19 cellular contexts compared by ENCODE assay signal in genomic region chr11:101453682-101454081, GRCh38.
A peak's percentile ranks its signal among the peaks of the same experiment; 100 is the strongest.
DNase-seq lines count a peak whose midpoint lies in the region; ATAC-seq and TF ChIP-seq lines count a peak whose summit lies in the region.
"Had no signal": no experiment of that assay in that cellular context is flagged by ENCODE, and none has a peak within 500 bp of the region (broad histone marks: within the 10 kb centered on the region; RNA-seq: fewer than 3 reads in every experiment).

No MANE protein-coding gene starts in this region.

- no peaks in the 10 kb centered on the region for H3K36me3 Mint-ChIP-seq in HFFc6 (ENCODE audit: low read depth)

- H3K4me3 ChIP-seq in fibroblast of mammary gland (ENCODE audit: control insufficient read depth, low read depth, low read length) (no peak overlapping the region), esophagus squamous epithelium (no peak overlapping the region)
- H3K4me3 ChIP-seq: GM12878 had no signal

- no peaks in the 10 kb centered on the region for H3K4me1 ChIP-seq in esophagus squamous epithelium
- H3K4me1 ChIP-seq: Caco-2 had no signal

- intact Hi-C loops in esophagus squamous epithelium (cut with DNase I): loop anchor here (5.0 kb wide), 1 partner anchor 394 kb away; no protein-coding TSS in a partner anchor

- no peaks in the 10 kb centered on the region for H3K36me3 ChIP-seq in esophagus squamous epithelium

- no peak for TF ChIP-seq POLR2A in esophagus squamous epithelium (IDR thresholded peaks at IDR 0.05)

- no peak overlapping the region for H3K27ac ChIP-seq in esophagus squamous epithelium
- H3K27ac ChIP-seq: C4-2B had no signal

- peaks cover 6% of the 10 kb centered on the region; the same call in 1 of the 2 replicates for H3K4me1 Mint-ChIP-seq in HFFc6 (ENCODE audit: low read depth)

- ATAC-seq in HG03280 (IDR thresholded peaks at IDR 0.05; ENCODE audit: unreplicated experiment): no peak
- no peak for ATAC-seq in HG02571 (IDR thresholded peaks at IDR 0.05; ENCODE audit: unreplicated experiment)
- ATAC-seq: GM12878 had no signal

- H3K9me3 ChIP-seq in esophagus squamous epithelium: no peaks in the 10 kb centered on the region
- H3K9me3 ChIP-seq: Caco-2 had no signal

- H3K4me3 Mint-ChIP-seq in HFFc6: no peak overlapping the region

- peak; percentile 26 for DNase-seq in A172 (ENCODE audit: low spot score)
- no peak for DNase-seq in HFFc6
- peak; percentile 19 for DNase-seq in RKO (ENCODE audit: low spot score)
- DNase-seq in fibroblast of mammary gland (ENCODE audit: low read depth): peak; percentile 36
- no peak for DNase-seq in hepatic stellate cell (ENCODE audit: low spot score)
- DNase-seq in esophagus squamous epithelium (lab: John Stamatoyannopoulos, UW): no peak
- DNase-seq: 8988T; Caco-2; NCI-H146; NCI-H2081 treated with DMSO at 0.1 percent for 48 hours; NCI-H2227 treated with DMSO at 0.1 percent for 48 hours; NCI-H526 treated with DMSO at 0.1 percent for 48 hours; NK-92 treated with Interleukin-12 subunit alpha and Interleukin-12 subunit beta, amount 100 ng/mL, for 24 hours; OCI-M1; T-helper 1 cell had no signal

- no peaks in the 10 kb centered on the region for H3K27me3 ChIP-seq in esophagus squamous epithelium

- peak overlapping the region; percentile 24; the same call in 1 of the 2 replicates for H3K27ac Mint-ChIP-seq in HFFc6

- TF ChIP-seq CTCF in HFFc6 (IDR thresholded peaks at IDR 0.05): no peak
- TF ChIP-seq CTCF in fibroblast of mammary gland (conservative IDR thresholded peaks at IDR 0.05; ENCODE audit: control insufficient read depth, insufficient read depth, low read depth, low read length): no peak
- no peak for TF ChIP-seq CTCF in esophagus squamous epithelium (IDR thresholded peaks at IDR 0.05)

- H3K27me3 Mint-ChIP-seq in HFFc6 (ENCODE audit: insufficient read depth): no peaks in the 10 kb centered on the region

- WGBS in esophagus squamous epithelium, 2 donors: 51 to 60% methylated on average over 2 of the region's 2 CpGs

- H3K9me3 Mint-ChIP-seq in HFFc6: peaks cover 14% of the 10 kb centered on the region; the same call in 1 of the 2 replicates

Comparison
In these comparisons a context has a peak if more than half of its experiments do, and no peak if none do; other contexts are left out.
1. DNase-seq: peak in A172 (single experiment), RKO (single experiment) and fibroblast of mammary gland (single experiment); none in HFFc6 (single experiment), hepatic stellate cell (single experiment) and esophagus squamous epithelium (single experiment).